8 cellular contexts compared by ENCODE assay signal in the genomic region with DNA sequence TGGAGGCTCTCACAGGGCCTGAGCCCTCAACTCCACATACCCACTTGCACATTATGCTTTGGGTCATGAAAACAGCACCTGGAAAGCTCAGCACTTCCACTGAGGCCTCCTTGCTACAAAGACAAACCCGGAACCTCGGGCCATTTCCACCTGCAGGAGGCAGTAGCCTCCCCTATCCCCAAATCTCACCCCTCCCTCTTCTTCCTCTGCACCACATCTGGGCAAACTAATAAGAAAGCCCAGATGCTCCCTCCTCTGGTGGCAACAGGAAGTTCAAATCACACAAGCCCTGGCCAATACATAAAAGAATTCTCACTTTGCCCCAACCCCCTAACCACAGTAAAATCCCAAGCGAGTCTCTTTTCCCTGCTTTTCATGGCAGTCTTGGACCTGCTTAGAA.
A peak's percentile ranks its signal among the peaks of the same experiment; 100 is the strongest.
DNase-seq lines count a peak whose midpoint lies in the region; ATAC-seq lines count a peak whose summit lies in the region.

No MANE protein-coding gene starts in this region.

- ATAC-seq in GM19023 (IDR thresholded peaks at IDR 0.05; ENCODE audit: unreplicated experiment) (peak; percentile 56), HG03439 (IDR thresholded peaks at IDR 0.05; ENCODE audit: unreplicated experiment) (peak; percentile 67), GM21737 (IDR thresholded peaks at IDR 0.05; ENCODE audit: unreplicated experiment) (no peak)

- DNase-seq in AG08395 (ENCODE audit: low spot score) = peak; percentile 35
- peak; percentile 58 for DNase-seq in amniotic epithelial cell (ENCODE audit: low read depth)
- DNase-seq in non-pigmented ciliary epithelial cell (ENCODE audit: low read depth) = peak; percentile 24
- no peak for DNase-seq in COR-L47 (lab: John Stamatoyannopoulos, UW)
- no peak for DNase-seq in activated T-cell treated with anti-CD3 and anti-CD28 coated beads, Interleukin-2, amount 50 U/mL, for 48 hours

Comparison
In these comparisons a context has a peak if more than half of its experiments do, and no peak if none do; other contexts are left out.
1. DNase-seq: peak in AG08395 (single experiment), amniotic epithelial cell (single experiment) and non-pigmented ciliary epithelial cell (single experiment); none in COR-L47 (single experiment) and activated T-cell treated with anti-CD3 and anti-CD28 coated beads, Interleukin-2, amount 50 U/mL, for 48 hours (0 of 2).